In the genomic region with DNA sequence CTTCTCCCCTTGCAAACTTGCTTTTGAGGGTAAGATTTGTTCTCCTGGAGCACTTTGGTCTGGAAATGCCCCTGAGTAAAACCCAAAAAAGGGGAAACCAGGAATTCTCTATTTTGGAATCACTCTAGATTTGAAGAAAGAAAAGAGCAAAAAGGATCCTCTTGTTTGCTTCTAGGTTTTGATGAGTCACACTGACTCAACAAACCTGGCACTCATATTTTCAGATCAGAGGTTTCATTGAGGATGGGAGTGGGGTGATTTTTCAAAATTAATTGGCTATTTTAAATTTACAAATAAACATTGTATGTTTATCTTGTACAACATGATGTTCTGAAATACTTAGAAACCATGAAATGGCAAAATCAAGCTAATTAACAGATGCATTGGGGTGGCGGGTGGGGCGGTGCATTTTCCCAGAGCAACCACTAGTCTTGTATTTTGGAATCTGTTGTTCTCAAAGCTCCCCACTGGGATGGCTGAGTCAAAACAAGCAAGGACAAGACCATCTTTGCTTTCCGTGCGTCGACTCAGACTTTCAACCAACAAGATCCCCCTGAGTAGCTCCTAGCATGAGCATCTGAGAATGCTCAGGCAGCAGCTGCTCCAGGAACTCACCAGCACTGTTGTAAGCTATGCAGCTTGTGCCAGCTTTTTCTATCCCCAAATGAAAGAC, we compare ENCODE assay signal across 17 cellular contexts.
A peak's percentile ranks its signal among the peaks of the same experiment; 100 is the strongest.
DNase-seq lines count a peak whose midpoint lies in the region; ATAC-seq, FAIRE-seq and TF ChIP-seq lines count a peak whose summit lies in the region.
"Had no signal": no experiment of that assay in that cellular context is flagged by ENCODE, and none has a peak within 500 bp of the region (broad histone marks: within the 10 kb centered on the region; RNA-seq: fewer than 3 reads in every experiment).

No MANE protein-coding gene starts in this region.

- no peak for TF ChIP-seq CTCF in bronchial epithelial cell (IDR thresholded peaks at IDR 0.05; ENCODE audit: insufficient read depth, low read length, severe bottlenecking)

- ATAC-seq in GM18519 (IDR thresholded peaks at IDR 0.05; ENCODE audit: low FRiP score, unreplicated experiment) (no peak), HG03095 (IDR thresholded peaks at IDR 0.05; ENCODE audit: unreplicated experiment) (no peak)
- ATAC-seq: CD8-positive, alpha-beta T cell had no signal

- FAIRE-seq in bronchial epithelial cell (lab: Jason Lieb, UNC), result no peak

- DNase-seq in H4 (ENCODE audit: low spot score) (peak; percentile 24), NCI-H69 (lab: John Stamatoyannopoulos, UW) (peak; percentile 27), bronchial epithelial cell (ENCODE audit: low read depth) (peak; percentile 25), iPS-NIHi7 (ENCODE audit: extremely low spot score) (peak; percentile 44), putamen (ENCODE audit: low spot score) (no peak), NOMO-1 (lab: John Stamatoyannopoulos, UW; ENCODE audit: unreplicated experiment in 2 of 2) (no peak)
- DNase-seq: CD8-positive, alpha-beta T cell; MM.1S; NCI-H1105; NCI-H187; NCI-H446 treated with DMSO at 0.1 percent for 48 hours; NCI-H82; RPMI8226; SJCRH30; SW 1271 had no signal

- H3K27me3 ChIP-seq in bronchial epithelial cell (ENCODE audit: control insufficient read depth, insufficient read depth, low read length), result no peaks in the 10 kb centered on the region
- H3K27me3 ChIP-seq: SJCRH30 had no signal

- H3K4me3 ChIP-seq in bronchial epithelial cell (ENCODE audit: low read depth, low read length), result no peak overlapping the region
- H3K4me3 ChIP-seq: SJCRH30 had no signal

- no peaks in the 10 kb centered on the region for H3K36me3 ChIP-seq in bronchial epithelial cell (ENCODE audit: control insufficient read depth, insufficient read depth, low read length)
- H3K36me3 ChIP-seq: SJCRH30 had no signal

Comparison
In these comparisons a context has a peak if more than half of its experiments do, and no peak if none do; other contexts are left out.
1. DNase-seq: peak in H4 (single experiment), NCI-H69 (single experiment), bronchial epithelial cell (single experiment) and iPS-NIHi7 (single experiment); none in putamen (single experiment) and NOMO-1 (0 of 2).